In the genomic region with DNA sequence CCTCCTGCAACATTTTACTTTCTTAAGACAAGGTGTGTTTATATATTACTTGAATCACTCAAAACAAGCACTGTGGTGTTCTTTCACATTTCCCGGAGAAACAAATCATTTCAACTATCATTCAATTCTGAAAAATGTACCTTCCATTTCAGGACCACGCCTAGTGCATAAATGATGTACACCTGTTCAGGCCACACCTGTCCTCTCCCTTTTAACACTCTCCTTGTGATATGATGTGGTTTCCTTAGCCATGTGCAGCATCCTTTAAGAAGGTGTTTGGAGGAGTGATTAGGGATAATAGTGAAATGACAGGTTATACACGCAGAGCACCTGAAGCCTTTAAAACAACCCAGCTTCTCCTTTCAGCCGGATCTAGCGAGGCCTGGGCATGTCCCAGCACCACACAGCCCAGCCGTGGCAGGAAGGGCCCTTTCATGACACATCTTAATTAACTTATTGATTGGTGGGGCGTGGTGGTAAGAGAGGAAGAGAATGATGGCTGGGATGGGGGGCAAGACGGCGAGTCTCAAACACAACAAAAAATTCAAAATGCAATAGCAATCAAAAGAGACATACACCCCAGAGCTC, we compare ENCODE assay signal across 7 cellular contexts. TPM values are rescaled to one million over a fixed set of nuclear protein-coding genes. Genes with fewer than 3 reads are reported as not detected.
A peak's percentile ranks its signal among the peaks of the same experiment; 100 is the strongest.
DNase-seq lines count a peak whose midpoint lies in the region; ATAC-seq, FAIRE-seq and TF ChIP-seq lines count a peak whose summit lies in the region.

No MANE protein-coding gene starts in this region.

- H3K4me3 Mint-ChIP-seq in activated CD4-positive, alpha-beta memory T cell treated with anti-CD3 and anti-CD28 coated beads for 36 hours: peak overlapping the region; percentile 78

- intact Hi-C loops in activated CD4-positive, alpha-beta memory T cell treated with anti-CD3 and anti-CD28 coated beads for 36 hours (cut with micrococcal nuclease): loop anchor here (2.0 kb wide), 1 partner anchor 16 kb away; no protein-coding TSS in a partner anchor

- H3K9ac ChIP-seq in GM23248 (no peak overlapping the region), smooth muscle cell (ENCODE audit: low read depth) (peak overlapping the region; percentile 72)

- H3K9me3 ChIP-seq in GM23248 (ENCODE audit: low read depth): no peaks in the 10 kb centered on the region
- no peaks in the 10 kb centered on the region; the same call in 1 of the 2 replicates for H3K9me3 ChIP-seq in iPS DF 6.9 (ENCODE audit: control insufficient read depth, insufficient read depth, low read length)
- no peaks in the 10 kb centered on the region for H3K9me3 ChIP-seq in smooth muscle cell (replicated peaks; ENCODE audit: low read depth)

- peaks cover 45% of the 10 kb centered on the region for H3K27me3 Mint-ChIP-seq in activated CD4-positive, alpha-beta memory T cell treated with anti-CD3 and anti-CD28 coated beads for 36 hours

- H3K9me2 ChIP-seq in GM23248 (ENCODE audit: insufficient read depth): no peaks in the 10 kb centered on the region

- no peak for ATAC-seq in GM18519 (IDR thresholded peaks at IDR 0.05; ENCODE audit: low FRiP score, unreplicated experiment)

- H3K36me3 ChIP-seq in GM23248 (ENCODE audit: low read depth): no peaks in the 10 kb centered on the region
- no peaks in the 10 kb centered on the region for H3K36me3 ChIP-seq in iPS DF 6.9 (ENCODE audit: control insufficient read depth, insufficient read depth, low read length)
- no peaks in the 10 kb centered on the region for H3K36me3 ChIP-seq in smooth muscle cell (ENCODE audit: low read depth)

- H3K27ac ChIP-seq in GM23248 (no peak overlapping the region), iPS DF 6.9 (ENCODE audit: low read length) (no peak overlapping the region), smooth muscle cell (ENCODE audit: low read depth) (no peak overlapping the region)

- H3K4me1 Mint-ChIP-seq in activated CD4-positive, alpha-beta memory T cell treated with anti-CD3 and anti-CD28 coated beads for 36 hours (ENCODE audit: low read depth): peaks cover 21% of the 10 kb centered on the region

- H3K4me2 ChIP-seq in GM23248 (ENCODE audit: unreplicated experiment) (peak overlapping the region; percentile 95), smooth muscle cell (peak overlapping the region; percentile 96)

- no peak overlapping the region for H3K27ac Mint-ChIP-seq in activated CD4-positive, alpha-beta memory T cell treated with anti-CD3 and anti-CD28 coated beads for 36 hours

- in situ Hi-C loops in GM23248 (cut with MboI): no loop called here

- H3F3A ChIP-seq in GM23248 (ENCODE audit: insufficient read depth) (peaks cover 28% of the 10 kb centered on the region), smooth muscle cell (ENCODE audit: low read depth) (peaks cover 20% of the 10 kb centered on the region)

- no peaks in the 10 kb centered on the region for H3K36me3 Mint-ChIP-seq in activated CD4-positive, alpha-beta memory T cell treated with anti-CD3 and anti-CD28 coated beads for 36 hours

- FAIRE-seq in RCC 7860 (lab: Jason Lieb, UNC): no peak

- H3K27me3 ChIP-seq in GM23248 (replicated peaks; ENCODE audit: insufficient read depth) (peaks cover 40% of the 10 kb centered on the region), iPS DF 6.9 (ENCODE audit: control insufficient read depth, insufficient read depth, low read length) (no peaks in the 10 kb centered on the region; the same call in 1 of the 2 replicates), smooth muscle cell (ENCODE audit: low read depth) (no peaks in the 10 kb centered on the region)

- H2AFZ ChIP-seq in GM23248: peak overlapping the region; percentile 70
- peak overlapping the region; percentile 86 for H2AFZ ChIP-seq in smooth muscle cell (ENCODE audit: low read depth)

- H4K20me1 ChIP-seq in GM23248 (ENCODE audit: insufficient read depth) (no peaks in the 10 kb centered on the region), smooth muscle cell (ENCODE audit: low read depth) (peaks cover 4% of the 10 kb centered on the region)

- no peak for DNase-seq in GM23248
- DNase-seq in activated CD4-positive, alpha-beta memory T cell treated with anti-CD3 and anti-CD28 coated beads for 36 hours: no peak
- DNase-seq in iPS DF 6.9 (ENCODE audit: low read depth, low spot score): no peak
- DNase-seq in smooth muscle cell (lab: John Stamatoyannopoulos, UW; ENCODE audit: unreplicated experiment): no peak
- DNase-seq in RCC 7860 (ENCODE audit: low spot score): no peak
- DNase-seq in NAMALWA (ENCODE audit: low spot score): no peak

- no peaks in the 10 kb centered on the region for H3K9me3 Mint-ChIP-seq in activated CD4-positive, alpha-beta memory T cell treated with anti-CD3 and anti-CD28 coated beads for 36 hours

- H3K79me2 ChIP-seq in GM23248 (ENCODE audit: insufficient read depth): no peaks in the 10 kb centered on the region
- no peaks in the 10 kb centered on the region for H3K79me2 ChIP-seq in smooth muscle cell (ENCODE audit: low read depth)

- 38 to 40% methylated on average over 9 of the region's 9 CpGs for WGBS in GM23248 (ENCODE audit: low coverage in 1 of 2, low lambda C conversion rate in 2 of 2, missing lambda C conversion rate in 2 of 2), 2 experiments
- no CpG with 5 or more reads among the region's 9 CpGs for WGBS in iPS DF 6.9 (ENCODE audit: insufficient coverage, insufficient read length)
- 45% methylated on average over 9 of the region's 9 CpGs for WGBS in smooth muscle cell (ENCODE audit: low lambda C conversion rate)

- peaks cover 30% of the 10 kb centered on the region for H3K4me1 ChIP-seq in GM23248 (ENCODE audit: insufficient read depth)
- H3K4me1 ChIP-seq in iPS DF 6.9 (ENCODE audit: control insufficient read depth, insufficient read depth, low read length): no peaks in the 10 kb centered on the region
- H3K4me1 ChIP-seq in smooth muscle cell (ENCODE audit: low read depth): peaks cover 20% of the 10 kb centered on the region

- H3K4me3 ChIP-seq in GM23248: peak overlapping the region; percentile 67
- peak overlapping the region; percentile 54; the same call in 1 of the 2 replicates for H3K4me3 ChIP-seq in iPS DF 6.9 (ENCODE audit: low read length)
- H3K4me3 ChIP-seq in smooth muscle cell: peak overlapping the region; percentile 64

- POLR2A ChIA-PET in activated CD4-positive, alpha-beta memory T cell treated with anti-CD3 and anti-CD28 coated beads for 36 hours (lab: Charles Lee): interaction anchor here (1.0 kb wide), 1 partner anchor 20 kb away, joined by 3 read pairs; no protein-coding TSS in a partner anchor

- TF ChIP-seq CTCF in smooth muscle cell (IDR thresholded peaks at IDR 0.05; ENCODE audit: borderline replicate concordance, insufficient read depth, poor library complexity, severe bottlenecking): no peak

- CTCF ChIA-PET in activated CD4-positive, alpha-beta memory T cell treated with anti-CD3 and anti-CD28 coated beads for 36 hours (lab: Charles Lee): interaction anchor here (0.5 to 0.9 kb wide), 2 partner anchors 52 to 80 kb away, joined by 3 read pairs; no protein-coding TSS in a partner anchor

RNA-seq across cellular contexts. Expression of a gene that starts 26.9 kb away (rescaled TPM):
- total RNA-seq in GM23248 (2014; rRNA removed; shearing (Covaris generic)): 0.54 and 4.3 TPM in 2 replicates
- polyA plus RNA-seq in GM23248 (2016; fragmentation: Nextera tagmentation; extraction: Ambion mirVana): 0.78 and 0.98 TPM in 2 replicates
- total RNA-seq in activated CD4-positive, alpha-beta memory T cell treated with anti-CD3 and anti-CD28 coated beads for 36 hours: 100 to 1,000 TPM; 119 to 128 TPM
- 8.9 and 17.6 TPM in 2 replicates for total RNA-seq in smooth muscle cell
- polyA plus RNA-seq in smooth muscle cell: 1.6 and 3.4 TPM in 2 replicates
